In genomic region chr2:43937269-43937820, GRCh38 we compare ENCODE assay signal across 17 cellular contexts. TPM values are rescaled to one million over a fixed set of nuclear protein-coding genes. Genes with fewer than 3 reads are reported as not detected.
DNase-seq lines count a peak whose midpoint lies in the region; ATAC-seq and TF ChIP-seq lines count a peak whose summit lies in the region.
"Had no signal": no experiment of that assay in that cellular context is flagged by ENCODE, and none has a peak within 500 bp of the region (broad histone marks: within the 10 kb centered on the region; RNA-seq: fewer than 3 reads in every experiment).

No MANE protein-coding gene starts in this region.

- TF ChIP-seq RAD21 in IMR-90 (IDR thresholded peaks at IDR 0.05; ENCODE audit: low read length) (no peak), neural cell (conservative IDR thresholded peaks at IDR 0.05) (no peak)

- WGBS in IMR-90 (ENCODE audit: extremely low coverage in 2 of 2, insufficient read length in 1 of 2), 2 experiments, result no CpG with 5 or more reads among the region's 3 CpGs

- H3K9me3 ChIP-seq in IMR-90 (ENCODE audit: control insufficient read depth, insufficient read depth, low read length) (no peaks in the 10 kb centered on the region), neural cell (ENCODE audit: low read length) (no peaks in the 10 kb centered on the region)

- H4K8ac ChIP-seq in IMR-90 (ENCODE audit: low read depth in 2 of 2, low read length in 2 of 2), result no peak overlapping the region

- H3K27me3 ChIP-seq in IMR-90 (ENCODE audit: control insufficient read depth, insufficient read depth, low read length) (no peaks in the 10 kb centered on the region), neural cell (ENCODE audit: insufficient read depth, low read depth, low read length) (no peaks in the 10 kb centered on the region)

- no peak overlapping the region for H4K91ac ChIP-seq in IMR-90 (ENCODE audit: insufficient read depth, low read depth, low read length)

- H3K27ac ChIP-seq in IMR-90 (ENCODE audit: insufficient read depth, low read length), result no peak overlapping the region
- H3K27ac ChIP-seq in neural cell (ENCODE audit: low read length), result no peak overlapping the region
- H3K27ac ChIP-seq: GM23248 had no signal

- in situ Hi-C loops in IMR-90 (cut with MboI; ENCODE audit: low sequenced_read_pairs), result no loop called here

- H3K4me2 ChIP-seq in IMR-90 (ENCODE audit: low read depth, low read length) (no peak overlapping the region), neural cell (ENCODE audit: low read length) (peak overlapping the region; percentile 11)

- TF ChIP-seq CTCF in IMR-90 (conservative IDR thresholded peaks at IDR 0.05; ENCODE audit: low read depth, low read length), result no peak
- TF ChIP-seq CTCF in neural cell (IDR thresholded peaks at IDR 0.05; ENCODE audit: poor library complexity, severe bottlenecking), result no peak

- TF ChIP-seq EP300 in neural cell (conservative IDR thresholded peaks at IDR 0.05; ENCODE audit: poor library complexity, severe bottlenecking), result no peak

- no peak overlapping the region for H3K14ac ChIP-seq in IMR-90 (replicated peaks; ENCODE audit: low read depth, low read length)

- H2BK5ac ChIP-seq in IMR-90 (ENCODE audit: low read depth, low read length, poor library complexity, severe bottlenecking), result no peak overlapping the region

- H3K79me1 ChIP-seq in IMR-90 (ENCODE audit: low read depth in 1 of 2, low read length in 2 of 2), result peaks cover 3 to 11% of the 10 kb centered on the region in 2 experiments; a peak in 3 of 4 replicates

- no TSS peak for BruUV-seq in IMR-90 (replicated peaks; lab: Mats Ljungman, UMichigan)

- H3K9me1 ChIP-seq in IMR-90 (ENCODE audit: insufficient read depth, low read length), result no peaks in the 10 kb centered on the region

- no peak overlapping the region for H3K18ac ChIP-seq in IMR-90 (ENCODE audit: low read depth, low read length)

- H3K56ac ChIP-seq in IMR-90 (ENCODE audit: extremely low read depth, insufficient read depth, low read length), result no peak overlapping the region

- H3K4me1 ChIP-seq in IMR-90 (ENCODE audit: control insufficient read depth, insufficient read depth, low read length), result no peaks in the 10 kb centered on the region

- no peak overlapping the region for H4K5ac ChIP-seq in IMR-90 (ENCODE audit: low read depth, low read length)

- no peak overlapping the region for H2AFZ ChIP-seq in IMR-90 (replicated peaks; ENCODE audit: low read length, poor library complexity)
- no peak overlapping the region for H2AFZ ChIP-seq in neural cell (ENCODE audit: low read depth, low read length)
- H2AFZ ChIP-seq: GM23248 had no signal

- H2BK15ac ChIP-seq in IMR-90 (ENCODE audit: low read depth, low read length), result no peak overlapping the region

- CTCF ChIA-PET in IMR-90 (lab: Yijun Ruan, JAX), result interaction anchor here (1.5 kb wide), 1 partner anchor 54 kb away, joined by 3 read pairs; no protein-coding TSS in a partner anchor

- POLR2A ChIA-PET in IMR-90 (lab: Charles Lee; ENCODE audit: unreplicated experiment), result interaction anchor here (0.6 kb wide), 1 partner anchor 238 kb away, joined by 5 read pairs; no protein-coding TSS in a partner anchor

- no peak overlapping the region for H2AK9ac ChIP-seq in IMR-90 (replicated peaks; ENCODE audit: low read depth, low read length, poor library complexity)

- dilution Hi-C loops in IMR-90 (cut with HindIII; ENCODE audit: low sequenced_read_pairs, unreplicated experiment), result no loop called here

- no peak for TF ChIP-seq POLR2A in IMR-90 (IDR thresholded peaks at IDR 0.05; ENCODE audit: low read depth, low read length)

- H3K4ac ChIP-seq in IMR-90 (ENCODE audit: low read depth, low read length), result no peak overlapping the region

- H3K23ac ChIP-seq in IMR-90 (ENCODE audit: low read depth, low read length), result no peak overlapping the region

- H3K9ac ChIP-seq in IMR-90 (ENCODE audit: low read depth, low read length), result no peak overlapping the region
- H3K9ac ChIP-seq in neural cell (ENCODE audit: low read length), result no peak overlapping the region
- H3K9ac ChIP-seq: GM23248 had no signal

- intact Hi-C loops in Right ventricle myocardium superior (cut with DNase I), result no loop called here
- intact Hi-C loops in cardiac septum (cut with DNase I), result no loop called here
- intact Hi-C loops in IMR-90 (cut with micrococcal nuclease), result no loop called here

- DNase-seq in Right ventricle myocardium superior, result no peak
- no peak for DNase-seq in cardiac septum (ENCODE audit: low spot score)
- DNase-seq in IMR-90, result peak; percentile 0
- peak; percentile 59 for DNase-seq in amniotic epithelial cell (ENCODE audit: low read depth)
- DNase-seq in NCI-H69 (lab: John Stamatoyannopoulos, UW), result no peak
- DNase-seq in Ammon's horn (ENCODE audit: low spot score), result no peak
- no peak for DNase-seq in NCI-H187 treated with DMSO at 0.1 percent for 48 hours (lab: John Stamatoyannopoulos, UW)
- DNase-seq: CD4-positive, CD25-positive, alpha-beta regulatory T cell; EL; GM23248; NCI-H1105 treated with DMSO at 0.1 percent for 48 hours; NCI-H1694 treated with DMSO at 0.1 percent for 48 hours; NCI-H524; NCI-H82; OCI-M1 had no signal

- no peak overlapping the region for H2BK20ac ChIP-seq in IMR-90 (ENCODE audit: low read depth, low read length)

- H2BK120ac ChIP-seq in IMR-90 (ENCODE audit: low read depth, low read length), result no peak overlapping the region

- ATAC-seq in Right ventricle myocardium superior (ENCODE audit: poor library complexity) (peak; percentile 68), IMR-90 (ENCODE audit: low read depth) (no peak)
- ATAC-seq: HCT116 had no signal

- no peaks in the 10 kb centered on the region for H3F3A ChIP-seq in neural cell (ENCODE audit: insufficient read depth, low read length, poor library complexity, severe bottlenecking)

- H3K79me2 ChIP-seq in neural cell (replicated peaks; ENCODE audit: insufficient read depth, low read length), result peaks cover 5% of the 10 kb centered on the region

- no peak overlapping the region for H2AK5ac ChIP-seq in IMR-90 (ENCODE audit: low read depth, low read length)

- H4K20me1 ChIP-seq in IMR-90 (ENCODE audit: insufficient read depth, low read length) (no peaks in the 10 kb centered on the region), neural cell (ENCODE audit: insufficient read depth) (no peaks in the 10 kb centered on the region)

- no peak overlapping the region for H3K4me3 ChIP-seq in IMR-90 (ENCODE audit: insufficient read depth, low read depth, low read length)
- H3K4me3 ChIP-seq in neural cell (ENCODE audit: low read length), result peak overlapping the region; percentile 32
- H3K4me3 ChIP-seq: GM23248 had no signal

- no peaks in the 10 kb centered on the region for H3K9me2 ChIP-seq in neural cell (ENCODE audit: insufficient read depth, low read length)

- H3K36me3 ChIP-seq in IMR-90 (ENCODE audit: control insufficient read depth, insufficient read depth, low read length) (peaks cover 7% of the 10 kb centered on the region), neural cell (ENCODE audit: insufficient read depth, low read length) (no peaks in the 10 kb centered on the region)

TF ChIP-seq in IMR-90, 13 proteins besides CTCF, POLR2A, EP300 and RAD21 (continues in another document):
- TF ChIP-seq MAZ (IDR thresholded peaks at IDR 0.05; ENCODE audit: borderline replicate concordance, low read depth, low read length), result no peak
- TF ChIP-seq USF2 (IDR thresholded peaks at IDR 0.05; ENCODE audit: low read depth, low read length), result no peak
- no peak for TF ChIP-seq FOS (IDR thresholded peaks at IDR 0.05; ENCODE audit: low read depth, low read length)
- TF ChIP-seq MAFK (IDR thresholded peaks at IDR 0.05; ENCODE audit: low read depth, low read length), result no peak
- no peak for TF ChIP-seq RCOR1 (IDR thresholded peaks at IDR 0.05; ENCODE audit: insufficient replicate concordance, low read length)
- TF ChIP-seq NFE2L2 (IDR thresholded peaks at IDR 0.05; ENCODE audit: low read depth, low read length), result no peak
- TF ChIP-seq CEBPB (IDR thresholded peaks at IDR 0.05; ENCODE audit: low read depth, low read length), result no peak

TF ChIP-seq in neural cell, 6 proteins besides CTCF, POLR2A, EP300 and RAD21:
- TF ChIP-seq POLR2AphosphoS5 (IDR thresholded peaks at IDR 0.05), result no peak
- no peak for TF ChIP-seq EZH2 (IDR thresholded peaks at IDR 0.05; ENCODE audit: borderline replicate concordance, insufficient read depth, low read length, poor library complexity, severe bottlenecking)
- no peak for TF ChIP-seq SMC3 (conservative IDR thresholded peaks at IDR 0.05; ENCODE audit: poor library complexity)
- no peak for TF ChIP-seq MXI1 (conservative IDR thresholded peaks at IDR 0.05; ENCODE audit: poor library complexity, severe bottlenecking)
- no peak for TF ChIP-seq REST (IDR thresholded peaks at IDR 0.05; ENCODE audit: borderline replicate concordance)
- TF ChIP-seq TAF1 (IDR thresholded peaks at IDR 0.05; ENCODE audit: low read depth), result no peak

RNA-seq across cellular contexts. Expression of gene LRPPRC, which starts 58.4 kb away (rescaled TPM):
- total RNA-seq in Right ventricle myocardium superior (90.3 TPM), cardiac septum (70.3 TPM), IMR-90 (2012; rRNA removed) (36.0 and 59.7 TPM in 2 replicates)
- polyA plus RNA-seq in IMR-90 (2012; rRNA removed) (23.2 and 30.4 TPM in 2 replicates), neural cell (63.1 and 66.5 TPM in 2 replicates)
- 5.0 and 9.9 TPM in 2 replicates for polyA plus RNA-seq in IMR-90 (2012; cell fraction: cytosol; rRNA removed)
- 6.8 and 41.1 TPM in 2 replicates for polyA plus RNA-seq in IMR-90 (2012; cell fraction: nucleus; rRNA removed; ENCODE audit: low replicate concordance)
- polyA minus RNA-seq in neural cell, result 108 and 133 TPM in 2 replicates

Comparison
In these comparisons a context has a peak if more than half of its experiments do, and no peak if none do; other contexts are left out.
1. DNase-seq: peak in IMR-90 (single experiment) and amniotic epithelial cell (single experiment); none in Right ventricle myocardium superior (single experiment), cardiac septum (single experiment), NCI-H69 (single experiment), Ammon's horn (single experiment) and NCI-H187 treated with DMSO at 0.1 percent for 48 hours (single experiment).